Comparison of ENCODE assay signal across 16 cellular contexts in the genomic region with DNA sequence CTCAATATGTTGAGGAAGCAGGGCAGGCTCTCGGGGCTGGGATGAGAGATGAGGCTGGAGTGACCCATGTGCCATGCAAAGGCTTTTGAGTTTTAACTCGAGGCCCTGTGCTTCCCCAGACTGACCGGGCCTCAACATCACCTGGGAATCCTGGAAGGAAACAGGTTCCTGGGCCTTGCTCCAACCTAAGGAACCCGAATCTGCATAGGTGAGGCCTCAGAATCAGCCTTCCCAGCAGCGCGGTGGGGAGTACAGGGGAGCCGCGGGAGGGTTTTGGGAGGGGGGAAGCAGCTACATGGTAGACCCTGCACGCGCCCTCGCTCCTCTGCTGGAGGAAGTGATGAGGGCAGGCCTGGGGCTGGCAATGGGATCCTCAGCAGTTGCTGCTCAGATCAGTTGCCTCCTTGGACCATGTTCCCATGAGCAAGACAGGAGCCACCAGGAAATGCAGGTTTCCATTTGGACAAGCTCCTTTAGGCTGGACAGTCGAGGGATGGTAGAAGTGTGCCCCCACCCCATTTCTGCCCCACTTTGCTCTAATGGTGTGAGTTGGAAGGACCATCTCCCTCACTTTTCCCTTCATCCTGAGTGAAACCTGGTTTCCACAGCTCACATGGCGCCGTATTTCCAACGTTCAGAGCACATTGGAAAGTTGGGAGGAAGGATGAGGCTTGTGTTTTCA.
"Had no signal": no experiment of that assay in that cellular context is flagged by ENCODE, and none has a peak within 500 bp of the region (broad histone marks: within the 10 kb centered on the region; RNA-seq: fewer than 3 reads in every experiment).

No MANE protein-coding gene starts in this region.

- ATAC-seq: activated CD8-positive, alpha-beta T cell treated with anti-CD3 and anti-CD28 coated beads for 36 hours; activated T-cell treated with anti-CD3 and anti-CD28 coated beads, Interleukin-2, amount 50 U/mL, for 72 hours; effector memory CD8-positive, alpha-beta T cell; sciatic nerve; stimulated activated naive CD8-positive, alpha-beta T cell treated with anti-CD3 and anti-CD28 coated beads, Interleukin-15, amount 100 ng/mL, for 72 hours had no signal

- H3K27ac ChIP-seq: adrenal gland, breast epithelium, ovary had no signal

- H3K4me2 ChIP-seq: smooth muscle cell had no signal

- H3K9me3 ChIP-seq: adrenal gland, breast epithelium, ovary had no signal

- DNase-seq: activated CD4-positive, alpha-beta T cell treated with anti-CD3 and anti-CD28 coated beads, Interleukin-2, amount 10 ng/mL, durations not matched to agents 24 days and 14 days; activated CD8-positive, alpha-beta T cell treated with anti-CD3 and anti-CD28 coated beads for 36 hours; activated gamma-delta T cell treated with Interleukin-2 at 50 U/mL for 16 hours; activated T-cell treated with anti-CD3 and anti-CD28 coated beads, Interleukin-2, amount 50 U/mL, for 72 hours; cerebellar nuclear complex; effector memory CD8-positive, alpha-beta T cell; ovary; stimulated activated CD4-positive, alpha-beta T cell treated with anti-CD3 and anti-CD28 coated beads, Interleukin-4, amount 100 ng/mL, for 1 hour; T1000; trophoblast cell had no signal

- H3K4me3 ChIP-seq: adrenal gland, breast epithelium, lung, ovary, smooth muscle cell had no signal

- H3K27me3 ChIP-seq: ovary had no signal

- H3K4me1 ChIP-seq: breast epithelium had no signal

- H3K36me3 ChIP-seq: adrenal gland, breast epithelium, ovary had no signal
